ENCODE assay signal across 12 cellular contexts in the genomic region with DNA sequence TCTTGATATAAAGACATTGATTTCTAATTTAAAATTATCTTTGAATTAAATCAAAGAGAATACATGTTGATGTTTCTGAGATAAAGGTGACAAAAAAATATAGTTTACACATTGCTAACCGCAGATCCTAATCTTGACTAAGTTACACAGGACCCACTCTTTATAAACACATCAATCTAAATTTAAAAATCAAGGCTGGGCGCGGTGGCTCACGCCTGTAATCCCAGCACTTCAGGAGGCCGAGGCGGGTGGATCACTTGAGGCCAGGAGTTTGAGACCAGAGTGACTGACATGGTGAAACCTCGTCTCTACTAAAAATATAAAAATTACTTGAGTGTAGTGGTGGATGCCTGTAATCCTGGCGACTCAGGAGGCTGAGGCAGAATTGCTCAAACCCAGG. TPM values are rescaled to one million over a fixed set of nuclear protein-coding genes. Genes with fewer than 3 reads are reported as not detected.
DNase-seq lines count a peak whose midpoint lies in the region; TF ChIP-seq lines count a peak whose summit lies in the region.
"Had no signal": no experiment of that assay in that cellular context is flagged by ENCODE, and none has a peak within 500 bp of the region (broad histone marks: within the 10 kb centered on the region; RNA-seq: fewer than 3 reads in every experiment).

No MANE protein-coding gene starts in this region.

- H3K27ac Mint-ChIP-seq in activated CD4-positive, alpha-beta T cell treated with anti-CD3 and anti-CD28 coated beads, Interleukin-2, amount 10 ng/mL, durations not matched to agents 24 days and 14 days, result no peak overlapping the region
- no peak overlapping the region for H3K27ac Mint-ChIP-seq in activated CD4-positive, alpha-beta memory T cell treated with anti-CD3 and anti-CD28 coated beads for 36 hours

- H3K9me3 ChIP-seq in hepatocyte (ENCODE audit: low read depth) (no peaks in the 10 kb centered on the region), spleen (no peaks in the 10 kb centered on the region), SJCRH30 (replicated peaks) (no peaks in the 10 kb centered on the region)
- H3K9me3 ChIP-seq: gastroesophageal sphincter had no signal

- no peak for TF ChIP-seq POLR2A in spleen (IDR thresholded peaks at IDR 0.05)

- no peaks in the 10 kb centered on the region for H3K9me3 Mint-ChIP-seq in activated CD4-positive, alpha-beta T cell treated with anti-CD3 and anti-CD28 coated beads, Interleukin-2, amount 10 ng/mL, durations not matched to agents 24 days and 14 days
- no peaks in the 10 kb centered on the region for H3K9me3 Mint-ChIP-seq in activated CD4-positive, alpha-beta memory T cell treated with anti-CD3 and anti-CD28 coated beads for 36 hours

- peaks cover 2% of the 10 kb centered on the region for H3K36me3 Mint-ChIP-seq in activated CD4-positive, alpha-beta T cell treated with anti-CD3 and anti-CD28 coated beads, Interleukin-2, amount 10 ng/mL, durations not matched to agents 24 days and 14 days (ENCODE audit: low read depth)
- no peaks in the 10 kb centered on the region for H3K36me3 Mint-ChIP-seq in activated CD4-positive, alpha-beta memory T cell treated with anti-CD3 and anti-CD28 coated beads for 36 hours

- peak overlapping the region; percentile 83 for H3K4me2 ChIP-seq in hepatocyte

- POLR2A ChIA-PET in activated CD4-positive, alpha-beta memory T cell treated with anti-CD3 and anti-CD28 coated beads for 36 hours (lab: Charles Lee), result interaction anchor here (0.7 to 2.2 kb wide), 3 partner anchors 240 to 296 kb away, joined by 3 to 13 read pairs (median 5); partner anchors contain the start of genes POLDIP3 and TSPO

- H3K4me1 ChIP-seq in hepatocyte (ENCODE audit: insufficient read depth) (peaks cover 9% of the 10 kb centered on the region), spleen (peaks cover 10 to 58% (median 35%) of the 10 kb centered on the region in 6 donors), SJCRH30 (peaks cover under 1% of the 10 kb centered on the region; the same call in 1 of the 2 replicates)

- 72% methylated on average over 8 of the region's 8 CpGs for WGBS in hepatocyte (ENCODE audit: low lambda C conversion rate, missing lambda C conversion rate)
- 74 to 86% (median 85%) methylated on average over 8 of the region's 8 CpGs for WGBS in spleen, 5 donors

- H3K79me2 ChIP-seq in hepatocyte, result peaks cover 68% of the 10 kb centered on the region

- no peaks in the 10 kb centered on the region for H3K27me3 Mint-ChIP-seq in activated CD4-positive, alpha-beta T cell treated with anti-CD3 and anti-CD28 coated beads, Interleukin-2, amount 10 ng/mL, durations not matched to agents 24 days and 14 days
- H3K27me3 Mint-ChIP-seq in activated CD4-positive, alpha-beta memory T cell treated with anti-CD3 and anti-CD28 coated beads for 36 hours, result no peaks in the 10 kb centered on the region

- H3K4me3 Mint-ChIP-seq in activated CD4-positive, alpha-beta T cell treated with anti-CD3 and anti-CD28 coated beads, Interleukin-2, amount 10 ng/mL, durations not matched to agents 24 days and 14 days, result peak overlapping the region; percentile 66
- H3K4me3 Mint-ChIP-seq in activated CD4-positive, alpha-beta memory T cell treated with anti-CD3 and anti-CD28 coated beads for 36 hours, result peak overlapping the region; percentile 35

- H3K27me3 ChIP-seq in hepatocyte, result no peaks in the 10 kb centered on the region
- no peaks in the 10 kb centered on the region for H3K27me3 ChIP-seq in spleen (replicated peaks in 1 of 7)
- H3K27me3 ChIP-seq in SJCRH30, result no peaks in the 10 kb centered on the region
- H3K27me3 ChIP-seq: gastroesophageal sphincter had no signal

- H3K9me2 ChIP-seq in hepatocyte (replicated peaks; ENCODE audit: insufficient read depth), result no peaks in the 10 kb centered on the region

- H3K4me1 Mint-ChIP-seq in activated CD4-positive, alpha-beta T cell treated with anti-CD3 and anti-CD28 coated beads, Interleukin-2, amount 10 ng/mL, durations not matched to agents 24 days and 14 days, result peaks cover 6% of the 10 kb centered on the region
- H3K4me1 Mint-ChIP-seq in activated CD4-positive, alpha-beta memory T cell treated with anti-CD3 and anti-CD28 coated beads for 36 hours (ENCODE audit: low read depth), result peaks cover 8% of the 10 kb centered on the region

- H3K36me3 ChIP-seq in hepatocyte (replicated peaks; ENCODE audit: insufficient read depth, low read depth), result no peaks in the 10 kb centered on the region
- H3K36me3 ChIP-seq in spleen, result peaks cover 0 to 5% (median 0%) of the 10 kb centered on the region in 6 donors
- peaks cover 12% of the 10 kb centered on the region; the same call in 1 of the 2 replicates for H3K36me3 ChIP-seq in SJCRH30
- H3K36me3 ChIP-seq: gastroesophageal sphincter had no signal

- CTCF ChIA-PET in activated CD4-positive, alpha-beta memory T cell treated with anti-CD3 and anti-CD28 coated beads for 36 hours (lab: Charles Lee), result interaction anchor here (0.8 to 5.6 kb wide), 3 partner anchors 12 to 178 kb away, joined by 6 to 39 read pairs (median 7); no protein-coding TSS in a partner anchor

- intact Hi-C loops in activated CD4-positive, alpha-beta T cell treated with anti-CD3 and anti-CD28 coated beads, Interleukin-2, amount 10 ng/mL, durations not matched to agents 24 days and 14 days (cut with micrococcal nuclease), result loop anchor here (5.0 kb wide), 1 partner anchor 162 kb away; the partner anchor contains the start of gene PACSIN2
- intact Hi-C loops in activated CD4-positive, alpha-beta memory T cell treated with anti-CD3 and anti-CD28 coated beads for 36 hours (cut with micrococcal nuclease), result loop anchor here (5.0 kb wide), 1 partner anchor 162 kb away; the partner anchor contains the start of gene PACSIN2
- intact Hi-C loops in spleen (cut with DNase I; ENCODE audit: low total_unique reads), result no loop called here

- no peak overlapping the region for H2AFZ ChIP-seq in hepatocyte

- no peak for TF ChIP-seq CTCF in hepatocyte (IDR thresholded peaks at IDR 0.05; ENCODE audit: poor library complexity)
- no peak for TF ChIP-seq CTCF in spleen (IDR thresholded peaks at IDR 0.05 in 8 of 11, conservative IDR thresholded peaks at IDR 0.05 in 3 of 11)

- H3K4me3 ChIP-seq in hepatocyte (peak overlapping the region; percentile 93), spleen (peak overlapping the region in 2 of 8 donors; percentile 77 to 88), SJCRH30 (no peak overlapping the region)

- DNase-seq in activated CD4-positive, alpha-beta T cell treated with anti-CD3 and anti-CD28 coated beads, Interleukin-2, amount 10 ng/mL, durations not matched to agents 24 days and 14 days, result no peak
- DNase-seq in activated CD4-positive, alpha-beta T cell treated with anti-CD3 and anti-CD28 coated beads, Interleukin-2, amount 50 U/mL, for 1 hour, result no peak
- no peak for DNase-seq in activated CD4-positive, alpha-beta memory T cell treated with anti-CD3 and anti-CD28 coated beads for 36 hours
- DNase-seq in hepatocyte (ENCODE audit: low spot score) (no peak), spleen (peak; percentile 21), NCI-H774 (lab: John Stamatoyannopoulos, UW) (no peak), 8988T (no peak), SJCRH30 (no peak)
- DNase-seq: NK-92 treated with Interleukin-12 subunit alpha and Interleukin-12 subunit beta, amount 100 ng/mL, for 24 hours; stimulated activated CD4-positive, alpha-beta T cell treated with anti-CD3 and anti-CD28 coated beads, Interleukin-2, amount 100 ng/mL, for 48 hours; trophoblast cell had no signal

- H4K20me1 ChIP-seq in hepatocyte (ENCODE audit: insufficient read depth, poor library complexity, severe bottlenecking), result peaks cover 35% of the 10 kb centered on the region

- H3K27ac ChIP-seq in hepatocyte, result peak overlapping the region; percentile 98
- peak overlapping the region in 3 of 8 donors; percentile 97 to 98 (median 98) for H3K27ac ChIP-seq in spleen
- H3K27ac ChIP-seq in SJCRH30, result no peak overlapping the region

RNA-seq across cellular contexts. Expression of gene ARFGAP3, which starts 1.9 kb away (rescaled TPM):
- total RNA-seq in activated CD4-positive, alpha-beta T cell treated with anti-CD3 and anti-CD28 coated beads, Interleukin-2, amount 10 ng/mL, durations not matched to agents 24 days and 14 days, result 33.2 and 34.8 TPM in 2 replicates
- total RNA-seq in activated CD4-positive, alpha-beta memory T cell treated with anti-CD3 and anti-CD28 coated beads for 36 hours, result 10 to 100 TPM; 40.6 to 45.5 TPM
- total RNA-seq in hepatocyte, result 89.5 and 99.5 TPM in 2 replicates
- 53.7 and 54.7 TPM in 2 replicates for polyA plus RNA-seq in hepatocyte
- total RNA-seq in spleen, result 10 to 100 TPM; 30.9 to 46.8 (median 40.8) TPM
- polyA plus RNA-seq in spleen, result 10 to 100 TPM; 15.0 to 23.6 (median 15.6) TPM
- 47.2 and 47.5 TPM in 2 replicates for total RNA-seq in SJCRH30 (2014; rRNA removed; shearing (Covaris generic))
